23 cellular contexts compared by ENCODE assay signal in genomic region chr3:22209578-22209977, GRCh38.
DNase-seq lines count a peak whose midpoint lies in the region; ATAC-seq, FAIRE-seq and TF ChIP-seq lines count a peak whose summit lies in the region.
"Had no signal": no experiment of that assay in that cellular context is flagged by ENCODE, and none has a peak within 500 bp of the region (broad histone marks: within the 10 kb centered on the region; RNA-seq: fewer than 3 reads in every experiment).

No MANE protein-coding gene starts in this region.

- DNase-seq in HepG2 (ENCODE audit: low spot score), result no peak
- no peak for DNase-seq in right lobe of liver
- DNase-seq in K562 (ENCODE audit: extremely low read depth in 1 of 4, low spot score in 3 of 4), result no peak
- no peak for DNase-seq in left ventricle myocardium inferior
- no peak for DNase-seq in mesenchymal stem cell
- DNase-seq: ACHN; BE2C; C1 segment of cervical spinal cord; CD4-positive, alpha-beta memory T cell; CD4-positive, CD25-positive, alpha-beta regulatory T cell; CD8-positive, alpha-beta memory T cell; COR-L47; DMS 273 treated with DMSO at 0.1 percent for 48 hours; DMS153; DMS53; DMS79; DND-41; EL; GDM1 had no signal

- no peak for ATAC-seq in HepG2
- ATAC-seq in right lobe of liver, result no peak
- ATAC-seq in K562, result no peak

- no peak overlapping the region for H3K23ac ChIP-seq in mesenchymal stem cell (ENCODE audit: low read length in 2 of 2)

- no peak overlapping the region for H2BK15ac ChIP-seq in mesenchymal stem cell (ENCODE audit: low read depth, poor library complexity, severe bottlenecking)

- H2AK5ac ChIP-seq in mesenchymal stem cell (ENCODE audit: low read length, severe bottlenecking), result no peak overlapping the region

- no peak for FAIRE-seq in HepG2 (lab: Jason Lieb, UNC)
- FAIRE-seq in K562 (lab: Jason Lieb, UNC), result no peak
- FAIRE-seq: GM12891, GM19239 had no signal

- no peaks in the 10 kb centered on the region for H4K20me1 ChIP-seq in HepG2 (ENCODE audit: insufficient read depth, low read length)
- no peaks in the 10 kb centered on the region for H4K20me1 ChIP-seq in K562 (replicated peaks; ENCODE audit: control insufficient read depth, insufficient read depth, low read length)
- H4K20me1 ChIP-seq: BLaER1 had no signal

- H3K79me2 ChIP-seq in HepG2 (ENCODE audit: insufficient read depth, low read length) (no peaks in the 10 kb centered on the region), K562 (ENCODE audit: control insufficient read depth, insufficient read depth, low read length) (no peaks in the 10 kb centered on the region)

- no peaks in the 10 kb centered on the region for H3K36me3 ChIP-seq in HepG2 (replicated peaks in 1 of 2; ENCODE audit: control insufficient read depth in 1 of 2, insufficient read depth in 2 of 2, low read length in 2 of 2)
- H3K36me3 ChIP-seq in right lobe of liver, result no peaks in the 10 kb centered on the region
- H3K36me3 ChIP-seq in K562 (ENCODE audit: control insufficient read depth, insufficient read depth, low read length), result no peaks in the 10 kb centered on the region
- H3K36me3 ChIP-seq in left ventricle myocardium inferior, result no peaks in the 10 kb centered on the region
- H3K36me3 ChIP-seq in mesenchymal stem cell (ENCODE audit: control insufficient read depth in 1 of 2, insufficient read depth in 2 of 2, low read depth in 1 of 2, low read length in 2 of 2), result no peaks in the 10 kb centered on the region
- H3K36me3 ChIP-seq: BE2C, BLaER1 had no signal

- no peak overlapping the region for H3K4me2 ChIP-seq in HepG2 (ENCODE audit: low read depth, low read length)
- H3K4me2 ChIP-seq in K562 (ENCODE audit: insufficient read depth, low read length), result no peak overlapping the region
- no peak overlapping the region for H3K4me2 ChIP-seq in mesenchymal stem cell (ENCODE audit: low read length, poor library complexity, severe bottlenecking)
- H3K4me2 ChIP-seq: BLaER1 had no signal

- H3K18ac ChIP-seq in mesenchymal stem cell (ENCODE audit: low read depth in 1 of 2, low read length in 2 of 2), result no peak overlapping the region

- H3K4me3 ChIP-seq in HepG2 (replicated peaks in 1 of 3; ENCODE audit: insufficient read depth in 1 of 3, low read depth in 2 of 3, low read length in 3 of 3) (no peak overlapping the region), right lobe of liver (no peak overlapping the region), K562 (no peak overlapping the region), left ventricle myocardium inferior (no peak overlapping the region), mesenchymal stem cell (ENCODE audit: insufficient read depth in 1 of 2, low read depth in 1 of 2, low read length in 2 of 2) (no peak overlapping the region)
- H3K4me3 ChIP-seq: BLaER1 had no signal

- H4K8ac ChIP-seq in mesenchymal stem cell (ENCODE audit: low read length), result no peak overlapping the region

- H2BK12ac ChIP-seq in mesenchymal stem cell (ENCODE audit: low read length in 2 of 2), result no peak overlapping the region

- no peak overlapping the region for H2BK5ac ChIP-seq in mesenchymal stem cell (ENCODE audit: low read depth, low read length, poor library complexity, severe bottlenecking)

- H3K4me1 ChIP-seq in HepG2 (ENCODE audit: insufficient read depth, low read length) (no peaks in the 10 kb centered on the region), right lobe of liver (no peaks in the 10 kb centered on the region), K562 (replicated peaks in 1 of 2; ENCODE audit: control insufficient read depth in 2 of 2, insufficient read depth in 2 of 2, low read length in 2 of 2) (no peaks in the 10 kb centered on the region), left ventricle myocardium inferior (no peaks in the 10 kb centered on the region), mesenchymal stem cell (ENCODE audit: control insufficient read depth, insufficient read depth, low read depth, low read length) (no peaks in the 10 kb centered on the region)
- H3K4me1 ChIP-seq: BE2C, BLaER1 had no signal

- H3K9me1 ChIP-seq in K562 (ENCODE audit: control insufficient read depth, insufficient read depth, low read length), result no peaks in the 10 kb centered on the region

- H3K4ac ChIP-seq in mesenchymal stem cell (ENCODE audit: low read depth in 1 of 2, low read length in 2 of 2), result no peak overlapping the region

- H2AFZ ChIP-seq in HepG2 (ENCODE audit: low read length), result no peak overlapping the region
- no peak overlapping the region for H2AFZ ChIP-seq in K562 (ENCODE audit: low read depth, low read length)
- H2AFZ ChIP-seq in mesenchymal stem cell (ENCODE audit: low read depth, low read length), result no peak overlapping the region

- no peaks in the 10 kb centered on the region for H3K79me1 ChIP-seq in mesenchymal stem cell (replicated peaks; ENCODE audit: low read length, poor library complexity, severe bottlenecking)

- no peak overlapping the region for H3K27ac ChIP-seq in HepG2 (ENCODE audit: extremely low read length, insufficient read depth, low read length)
- H3K27ac ChIP-seq in right lobe of liver, result no peak overlapping the region
- no peak overlapping the region for H3K27ac ChIP-seq in K562 (ENCODE audit: extremely low read depth, low read depth, low read length)
- no peak overlapping the region for H3K27ac ChIP-seq in left ventricle myocardium inferior (replicated peaks)
- no peak overlapping the region for H3K27ac ChIP-seq in mesenchymal stem cell (ENCODE audit: low read length, poor library complexity, severe bottlenecking)
- H3K27ac ChIP-seq: 22Rv1, BLaER1 had no signal

- TF ChIP-seq POLR2A in HepG2 (IDR thresholded peaks at IDR 0.05; ENCODE audit: insufficient read depth in 1 of 2, low read depth in 2 of 2, low read length in 2 of 2) (no peak), right lobe of liver (IDR thresholded peaks at IDR 0.05) (no peak), K562 (conservative IDR thresholded peaks at IDR 0.05) (no peak)

- POLR2A ChIA-PET in HepG2 (lab: Yijun Ruan, JAX) (no interaction called here), K562 (lab: Yijun Ruan, JAX) (no interaction called here)

- WGBS in HepG2 (ENCODE audit: low lambda C conversion rate), result 1% methylated on average over 2 of the region's 2 CpGs
- 59% methylated on average over 2 of the region's 2 CpGs for WGBS in right lobe of liver (ENCODE audit: insufficient coverage, low coverage, low lambda C conversion rate, missing lambda C conversion rate)
- WGBS in K562 (ENCODE audit: insufficient coverage, low coverage, missing lambda C conversion rate), result 0% methylated on average over 2 of the region's 2 CpGs
- whole genome bisulfite sequencing in mesenchymal stem cell, result no CpG with 5 or more reads among the region's 2 CpGs

- H4K91ac ChIP-seq in mesenchymal stem cell (ENCODE audit: low read length), result no peak overlapping the region

- no peak for TF ChIP-seq EP300 in HepG2 (IDR thresholded peaks at IDR 0.05; ENCODE audit: low read depth in 2 of 2, low read length in 2 of 2)
- TF ChIP-seq EP300 in HepG2 (CRISPR knock-in tag; IDR thresholded peaks at IDR 0.05; ENCODE audit: borderline replicate concordance), result no peak
- TF ChIP-seq EP300 in K562 (IDR thresholded peaks at IDR 0.05; ENCODE audit: low read length), result no peak

- H3K14ac ChIP-seq in mesenchymal stem cell (ENCODE audit: low read length in 2 of 2), result no peak overlapping the region

- H3K9ac ChIP-seq in HepG2 (ENCODE audit: insufficient read depth, low read depth, low read length) (no peak overlapping the region), K562 (ENCODE audit: insufficient read depth in 1 of 2, low read depth in 2 of 2, low read length in 2 of 2) (no peak overlapping the region), mesenchymal stem cell (ENCODE audit: low read length) (no peak overlapping the region)
- H3K9ac ChIP-seq: BLaER1 had no signal

- CTCF ChIA-PET in HepG2 (lab: Yijun Ruan, JAX; ENCODE audit: low intra/inter-chr PET ratio, low total read pairs) (no interaction called here), K562 (lab: Yijun Ruan, JAX; ENCODE audit: low intra/inter-chr PET ratio) (no interaction called here)

- BruUV-seq in HepG2 (replicated peaks; lab: Mats Ljungman, UMichigan) (no TSS peak), K562 (replicated peaks; lab: Mats Ljungman, UMichigan) (no TSS peak)

- intact Hi-C loops in HepG2 (cut with micrococcal nuclease; ENCODE audit: unreplicated experiment) (no loop called here), right lobe of liver (cut with DNase I) (no loop called here), K562 (cut with micrococcal nuclease) (no loop called here), left ventricle myocardium inferior (cut with micrococcal nuclease) (no loop called here)

- H3K27me3 ChIP-seq in HepG2 (ENCODE audit: control insufficient read depth in 1 of 2, insufficient read depth in 2 of 2, low read length in 2 of 2), result no peaks in the 10 kb centered on the region
- H3K27me3 ChIP-seq in right lobe of liver, result no peaks in the 10 kb centered on the region
- H3K27me3 ChIP-seq in K562 (ENCODE audit: control insufficient read depth in 2 of 2, insufficient read depth in 2 of 2, low read length in 2 of 2), result no peaks in the 10 kb centered on the region
- H3K27me3 ChIP-seq in left ventricle myocardium inferior (ENCODE audit: low read depth), result no peaks in the 10 kb centered on the region
- H3K27me3 ChIP-seq in mesenchymal stem cell (ENCODE audit: control insufficient read depth in 1 of 2, insufficient read depth in 1 of 2, low read length in 2 of 2), result no peaks in the 10 kb centered on the region
- H3K27me3 ChIP-seq: BE2C, BLaER1 had no signal

- TF ChIP-seq CTCF in HepG2 (CRISPR knock-in tag; IDR thresholded peaks at IDR 0.05) (no peak), right lobe of liver (IDR thresholded peaks at IDR 0.05) (no peak), K562 (IDR thresholded peaks at IDR 0.05 in 2 of 3, conservative IDR thresholded peaks at IDR 0.05 in 1 of 3; ENCODE audit: insufficient read depth in 2 of 3, low read depth in 1 of 3, low read length in 3 of 3) (no peak), left ventricle myocardium inferior (IDR thresholded peaks at IDR 0.05; ENCODE audit: borderline replicate concordance) (no peak)

- TF ChIP-seq RAD21 in HepG2 (CRISPR knock-in tag; IDR thresholded peaks at IDR 0.05) (no peak), K562 (CRISPR knock-in tag; conservative IDR thresholded peaks at IDR 0.05 in 1 of 2, IDR thresholded peaks at IDR 0.05 in 1 of 2) (no peak)

- in situ Hi-C loops in HepG2 (cut with HindIII; ENCODE audit: extremely low pct_ligation_motif_present, low pct_unique_long_range_greater_than_20kb) (no loop called here), K562 (cut with MboI) (no loop called here)

- H3K9me3 ChIP-seq in HepG2 (ENCODE audit: low read length) (no peaks in the 10 kb centered on the region), right lobe of liver (no peaks in the 10 kb centered on the region), K562 (replicated peaks; ENCODE audit: control insufficient read depth, insufficient read depth, low read depth, low read length) (no peaks in the 10 kb centered on the region), left ventricle myocardium inferior (replicated peaks) (no peaks in the 10 kb centered on the region), mesenchymal stem cell (ENCODE audit: control insufficient read depth, low read length) (no peaks in the 10 kb centered on the region)
- H3K9me3 ChIP-seq: BE2C, BLaER1 had no signal

- no peak overlapping the region for H2BK120ac ChIP-seq in mesenchymal stem cell (ENCODE audit: low read depth, low read length)

TF ChIP-seq in HepG2, 621 proteins besides CTCF, POLR2A, EP300 and RAD21 (continues in another document):
- no peak for TF ChIP-seq SMAD3 (CRISPR knock-in tag; IDR thresholded peaks at IDR 0.05)

Comparison
In these comparisons a context has a peak if more than half of its experiments do, and no peak if none do; other contexts are left out.
1. Of the 241 proteins assayed by ChIP-seq in both HepG2 and K562: peak only in HepG2: MAFF; only in K562: none; in both: none; in neither: 239; mixed calls (peak in some experiments, not most) for 1.